10 cellular contexts compared by ENCODE assay signal in the genomic region with DNA sequence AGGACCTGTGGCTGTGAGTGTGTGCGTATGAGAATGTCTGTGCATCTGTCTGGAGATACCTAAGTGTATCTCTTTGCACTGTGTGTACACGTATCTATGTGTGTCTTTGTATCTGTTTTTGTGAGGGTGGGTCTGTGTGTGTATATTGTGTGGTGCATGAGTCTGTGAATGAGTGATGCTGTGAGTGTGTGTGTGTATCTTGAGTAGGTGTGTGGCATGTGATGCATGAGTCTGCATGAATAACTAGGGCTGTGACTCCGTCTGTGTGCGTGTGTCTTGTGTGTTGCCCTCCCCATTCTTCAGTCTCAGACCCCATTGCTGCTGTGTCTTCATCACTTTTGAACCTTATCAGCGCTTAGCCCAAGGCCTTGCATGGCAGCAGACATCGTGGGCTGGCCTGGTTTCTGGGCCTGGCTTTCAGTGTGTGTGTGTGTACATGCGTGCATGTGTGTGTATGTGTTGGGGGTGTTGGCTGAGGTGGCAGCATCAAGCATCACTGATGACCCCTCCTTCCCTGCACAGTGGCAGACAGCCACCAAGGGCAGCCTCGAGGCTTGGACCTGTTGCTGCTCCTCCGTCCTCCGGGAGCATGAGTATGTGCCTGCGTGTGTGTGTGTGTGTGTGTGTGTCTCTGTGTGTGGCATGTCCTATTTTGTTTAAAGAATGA. TPM values are rescaled to one million over a fixed set of nuclear protein-coding genes. Genes with fewer than 3 reads are reported as not detected.
DNase-seq lines count a peak whose midpoint lies in the region; ATAC-seq and TF ChIP-seq lines count a peak whose summit lies in the region.
"Had no signal": no experiment of that assay in that cellular context is flagged by ENCODE, and none has a peak within 500 bp of the region (broad histone marks: within the 10 kb centered on the region; RNA-seq: fewer than 3 reads in every experiment).

No MANE protein-coding gene starts in this region.

- peak overlapping the region; percentile 22 for H3K4me3 Mint-ChIP-seq in activated T-cell treated with anti-CD3 and anti-CD28 coated beads, Interleukin-2, amount 50 U/mL, for 4 hours

- no peak for TF ChIP-seq POLR2A in thyroid gland (IDR thresholded peaks at IDR 0.05)

- H3K4me1 Mint-ChIP-seq in activated T-cell treated with anti-CD3 and anti-CD28 coated beads, Interleukin-2, amount 50 U/mL, for 4 hours (ENCODE audit: low read depth) = peaks cover 21% of the 10 kb centered on the region

- no peaks in the 10 kb centered on the region for H3K79me1 ChIP-seq in mesenchymal stem cell (replicated peaks; ENCODE audit: low read length, poor library complexity, severe bottlenecking)

- H3K4ac ChIP-seq in mesenchymal stem cell (ENCODE audit: low read depth in 1 of 2, low read length in 2 of 2) = no peak overlapping the region

- no peak for DNase-seq in activated T-cell treated with anti-CD3 and anti-CD28 coated beads, Interleukin-2, amount 50 U/mL, for 4 hours
- DNase-seq in activated T-cell treated with anti-CD3 and anti-CD28 coated beads for 4 hours (no peak), dorsolateral prefrontal cortex (peak in 3 of 10 donors; percentile 35 to 51 (median 47)), mesenchymal stem cell (peak; percentile 37), thyroid gland (peak; percentile 56 to 74), DMS53 (lab: John Stamatoyannopoulos, UW) (no peak), left lobe of liver (ENCODE audit: low spot score) (no peak)
- DNase-seq: activated T-cell treated with anti-CD3 and anti-CD28 coated beads, Interleukin-2, amount 50 U/mL, for 72 hours; NCI-H2029 had no signal

- no peak overlapping the region for H3K14ac ChIP-seq in mesenchymal stem cell (ENCODE audit: low read length in 2 of 2)

- 80% methylated on average over 11 of the region's 11 CpGs for WGBS in mesenchymal stem cell
- WGBS in thyroid gland, 2 donors = 58 to 73% methylated on average over 10 to 11 of the region's 11 CpGs

- no peak overlapping the region for H3K9ac ChIP-seq in mesenchymal stem cell (ENCODE audit: low read length)

- H3K36me3 ChIP-seq in mesenchymal stem cell (ENCODE audit: control insufficient read depth in 1 of 2, insufficient read depth in 2 of 2, low read depth in 1 of 2, low read length in 2 of 2) = no peaks in the 10 kb centered on the region
- H3K36me3 ChIP-seq in thyroid gland = no peaks in the 10 kb centered on the region

- H4K91ac ChIP-seq in mesenchymal stem cell (ENCODE audit: low read length) = no peak overlapping the region

- TF ChIP-seq CTCF in dorsolateral prefrontal cortex (IDR thresholded peaks at IDR 0.05 in 54 of 56, conservative IDR thresholded peaks at IDR 0.05 in 2 of 56; ENCODE audit: low read depth in 1 of 56, partially characterized antibody in 56 of 56) (no peak), thyroid gland (IDR thresholded peaks at IDR 0.05) (no peak)

- ATAC-seq in activated T-cell treated with anti-CD3 and anti-CD28 coated beads, Interleukin-2, amount 50 U/mL, for 4 hours = peak in 1 of 2 donors; percentile 13
- ATAC-seq in left lobe of liver (no peak), HG03135 (IDR thresholded peaks at IDR 0.05; ENCODE audit: unreplicated experiment) (no peak)
- ATAC-seq: activated T-cell treated with anti-CD3 and anti-CD28 coated beads, Interleukin-2, amount 50 U/mL, for 72 hours had no signal

- H3K4me1 ChIP-seq in mesenchymal stem cell (ENCODE audit: control insufficient read depth, insufficient read depth, low read depth, low read length) = peaks cover 6% of the 10 kb centered on the region
- H3K4me1 ChIP-seq in thyroid gland = peaks cover 6 to 8% of the 10 kb centered on the region in 2 donors

- peak overlapping the region; percentile 43 to 89 (median 77) for H3K4me3 ChIP-seq in dorsolateral prefrontal cortex
- no peak overlapping the region for H3K4me3 ChIP-seq in mesenchymal stem cell (ENCODE audit: insufficient read depth in 1 of 2, low read depth in 1 of 2, low read length in 2 of 2)
- H3K4me3 ChIP-seq in thyroid gland (replicated peaks in 1 of 3) = no peak overlapping the region

- H3K36me3 Mint-ChIP-seq in activated T-cell treated with anti-CD3 and anti-CD28 coated beads, Interleukin-2, amount 50 U/mL, for 4 hours (ENCODE audit: insufficient read depth) = no peaks in the 10 kb centered on the region

- H3K27ac ChIP-seq in dorsolateral prefrontal cortex (peak overlapping the region in 52 of 59 donors; percentile 18 to 96 (median 86)), mesenchymal stem cell (ENCODE audit: low read length, poor library complexity, severe bottlenecking) (no peak overlapping the region), thyroid gland (peak overlapping the region in 2 of 3 donors; percentile 15 to 87)

- H3K4me2 ChIP-seq in mesenchymal stem cell (ENCODE audit: low read length, poor library complexity, severe bottlenecking) = no peak overlapping the region

- H2BK12ac ChIP-seq in mesenchymal stem cell (ENCODE audit: low read length in 2 of 2) = no peak overlapping the region

- intact Hi-C loops in dorsolateral prefrontal cortex (cut with DNase I) (no loop called here), thyroid gland (cut with DNase I) (no loop called here)

- H3K18ac ChIP-seq in mesenchymal stem cell (ENCODE audit: low read depth in 1 of 2, low read length in 2 of 2) = no peak overlapping the region

- no peak overlapping the region for H4K8ac ChIP-seq in mesenchymal stem cell (ENCODE audit: low read length)

- no peak overlapping the region for H3K23ac ChIP-seq in mesenchymal stem cell (ENCODE audit: low read length in 2 of 2)

- H3K27me3 Mint-ChIP-seq in activated T-cell treated with anti-CD3 and anti-CD28 coated beads, Interleukin-2, amount 50 U/mL, for 4 hours (ENCODE audit: low read depth) = no peaks in the 10 kb centered on the region

- H3K27me3 ChIP-seq in dorsolateral prefrontal cortex = no peaks in the 10 kb centered on the region
- H3K27me3 ChIP-seq in mesenchymal stem cell (ENCODE audit: control insufficient read depth in 1 of 2, insufficient read depth in 1 of 2, low read length in 2 of 2) = peaks cover 63 to 68% of the 10 kb centered on the region in 2 experiments
- H3K27me3 ChIP-seq in thyroid gland = no peaks in the 10 kb centered on the region

- H2BK15ac ChIP-seq in mesenchymal stem cell (ENCODE audit: low read depth, poor library complexity, severe bottlenecking) = no peak overlapping the region

- no peak overlapping the region for H2AFZ ChIP-seq in mesenchymal stem cell (ENCODE audit: low read depth, low read length)

- H3K9me3 ChIP-seq in mesenchymal stem cell (ENCODE audit: control insufficient read depth, low read length) = no peaks in the 10 kb centered on the region
- H3K9me3 ChIP-seq in thyroid gland = no peaks in the 10 kb centered on the region

- no peak overlapping the region for H2BK120ac ChIP-seq in mesenchymal stem cell (ENCODE audit: low read depth, low read length)

- no peak overlapping the region for H2BK5ac ChIP-seq in mesenchymal stem cell (ENCODE audit: low read depth, low read length, poor library complexity, severe bottlenecking)

- no peaks in the 10 kb centered on the region for H3K9me3 Mint-ChIP-seq in activated T-cell treated with anti-CD3 and anti-CD28 coated beads, Interleukin-2, amount 50 U/mL, for 4 hours
- H3K9me3 Mint-ChIP-seq: activated T-cell treated with anti-CD3 and anti-CD28 coated beads, Interleukin-2, amount 50 U/mL, for 72 hours had no signal

- H2AK5ac ChIP-seq in mesenchymal stem cell (ENCODE audit: low read length, severe bottlenecking) = no peak overlapping the region

RNA-seq across cellular contexts. Expression of gene SGSM1, which starts 1.4 kb away (rescaled TPM):
- total RNA-seq in activated T-cell treated with anti-CD3 and anti-CD28 coated beads, Interleukin-2, amount 50 U/mL, for 4 hours = under 1 TPM; 0.03 to 0.98 (median 0.05) TPM
- total RNA-seq in dorsolateral prefrontal cortex (10 to 100 TPM; 15.7 to 56.9 (median 39.7) TPM), thyroid gland (1 to 10 TPM; 4.2 to 6.7 (median 5.6) TPM), left lobe of liver (0.18 TPM)
- 0.11 TPM for polyA plus RNA-seq in mesenchymal stem cell (2013, experiment 1 of 2)
- 0.10 TPM for polyA plus RNA-seq in mesenchymal stem cell (2013, experiment 2 of 2)

RNA-seq across cellular contexts. Expression of gene PIWIL3, which starts 32.9 kb away (rescaled TPM):
- total RNA-seq in activated T-cell treated with anti-CD3 and anti-CD28 coated beads, Interleukin-2, amount 50 U/mL, for 4 hours = not detected
- under 1 TPM in 5 of 120 experiments, not detected in 115; 0.22 to 0.76 (median 0.25) TPM for total RNA-seq in dorsolateral prefrontal cortex
- not detected for polyA plus RNA-seq in mesenchymal stem cell (2013, experiment 1 of 2)
- polyA plus RNA-seq in mesenchymal stem cell (2013, experiment 2 of 2) = not detected
- total RNA-seq in thyroid gland = not detected
- not detected for total RNA-seq in left lobe of liver
- total RNA-seq: activated T-cell treated with anti-CD3 and anti-CD28 coated beads, Interleukin-2, amount 50 U/mL, for 72 hours had no signal

Comparison
In these comparisons a context has a peak if more than half of its experiments do, and no peak if none do; other contexts are left out.
1. DNase-seq: peak in mesenchymal stem cell (single experiment) and thyroid gland (2 of 2); none in activated T-cell treated with anti-CD3 and anti-CD28 coated beads, Interleukin-2, amount 50 U/mL, for 4 hours (single experiment), activated T-cell treated with anti-CD3 and anti-CD28 coated beads for 4 hours (single experiment), DMS53 (single experiment) and left lobe of liver (single experiment).
2. H3K4me3 ChIP-seq: peak in dorsolateral prefrontal cortex (59 of 59); none in mesenchymal stem cell (0 of 2) and thyroid gland (0 of 3).